8 cellular contexts compared by ENCODE assay signal in the genomic region with DNA sequence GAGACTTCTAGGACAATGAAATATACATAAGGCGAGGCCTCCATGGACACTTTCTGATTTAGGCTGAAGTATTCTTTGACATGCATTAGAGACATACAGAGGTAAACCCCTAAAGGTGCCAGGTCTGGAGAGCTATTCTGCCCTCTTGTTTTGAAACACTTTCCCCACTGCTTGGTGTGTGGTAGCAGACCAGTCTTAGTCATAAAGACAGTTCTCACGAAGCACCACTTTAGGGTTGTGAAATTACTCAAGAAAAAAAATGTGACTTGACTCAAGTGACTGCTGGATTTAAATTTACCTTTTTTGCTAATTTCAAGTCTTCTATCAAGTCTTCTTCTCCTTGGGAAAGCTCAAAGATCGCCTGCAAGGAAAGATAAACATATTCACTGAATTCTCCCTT. TPM values are rescaled to one million over a fixed set of nuclear protein-coding genes. Genes with fewer than 3 reads are reported as not detected.
A peak's percentile ranks its signal among the peaks of the same experiment; 100 is the strongest.
DNase-seq lines count a peak whose midpoint lies in the region; ATAC-seq lines count a peak whose summit lies in the region.

No MANE protein-coding gene starts in this region.

- peak; percentile 70 for ATAC-seq in HG03066 (IDR thresholded peaks at IDR 0.05; ENCODE audit: low read depth, unreplicated experiment)
- peak; percentile 99 for ATAC-seq in activated T-helper 17 cell treated with anti-CD3 and anti-CD28 coated beads, Interleukin-2, amount 50 U/mL, for 72 hours (replicated peaks)

- peaks cover 50% of the 10 kb centered on the region for H3K4me1 Mint-ChIP-seq in activated T-helper 17 cell treated with anti-CD3 and anti-CD28 coated beads, Interleukin-2, amount 50 U/mL, for 72 hours
- peaks cover 71% of the 10 kb centered on the region for H3K4me1 Mint-ChIP-seq in stimulated activated naive CD8-positive, alpha-beta T cell treated with anti-CD3 and anti-CD28 coated beads, Interleukin-15, Interleukin-2, amounts not matched to agents 100 ng/mL and 50 ng/mL, for 24 hours (ENCODE audit: low read depth)

- H3K36me3 Mint-ChIP-seq in activated T-helper 17 cell treated with anti-CD3 and anti-CD28 coated beads, Interleukin-2, amount 50 U/mL, for 72 hours (ENCODE audit: low read depth), result peaks cover 87% of the 10 kb centered on the region
- H3K36me3 Mint-ChIP-seq in stimulated activated naive CD8-positive, alpha-beta T cell treated with anti-CD3 and anti-CD28 coated beads, Interleukin-15, Interleukin-2, amounts not matched to agents 100 ng/mL and 50 ng/mL, for 24 hours (ENCODE audit: low read depth), result peaks cover 76% of the 10 kb centered on the region

- no peaks in the 10 kb centered on the region for H3K27me3 Mint-ChIP-seq in activated T-helper 17 cell treated with anti-CD3 and anti-CD28 coated beads, Interleukin-2, amount 50 U/mL, for 72 hours
- H3K27me3 Mint-ChIP-seq in stimulated activated naive CD8-positive, alpha-beta T cell treated with anti-CD3 and anti-CD28 coated beads, Interleukin-15, Interleukin-2, amounts not matched to agents 100 ng/mL and 50 ng/mL, for 24 hours, result no peaks in the 10 kb centered on the region

- H3K9me3 Mint-ChIP-seq in activated T-helper 17 cell treated with anti-CD3 and anti-CD28 coated beads, Interleukin-2, amount 50 U/mL, for 72 hours, result no peaks in the 10 kb centered on the region
- H3K9me3 Mint-ChIP-seq in stimulated activated naive CD8-positive, alpha-beta T cell treated with anti-CD3 and anti-CD28 coated beads, Interleukin-15, Interleukin-2, amounts not matched to agents 100 ng/mL and 50 ng/mL, for 24 hours, result no peaks in the 10 kb centered on the region

- H3K4me3 Mint-ChIP-seq in activated T-helper 17 cell treated with anti-CD3 and anti-CD28 coated beads, Interleukin-2, amount 50 U/mL, for 72 hours, result peak overlapping the region; percentile 85
- peak overlapping the region; percentile 30 for H3K4me3 Mint-ChIP-seq in stimulated activated naive CD8-positive, alpha-beta T cell treated with anti-CD3 and anti-CD28 coated beads, Interleukin-15, Interleukin-2, amounts not matched to agents 100 ng/mL and 50 ng/mL, for 24 hours

- peak overlapping the region; percentile 70 for H3K27ac Mint-ChIP-seq in activated T-helper 17 cell treated with anti-CD3 and anti-CD28 coated beads, Interleukin-2, amount 50 U/mL, for 72 hours
- H3K27ac Mint-ChIP-seq in stimulated activated naive CD8-positive, alpha-beta T cell treated with anti-CD3 and anti-CD28 coated beads, Interleukin-15, Interleukin-2, amounts not matched to agents 100 ng/mL and 50 ng/mL, for 24 hours, result peak overlapping the region; percentile 79

- peak; percentile 32 for DNase-seq in activated T-cell treated with anti-CD3 and anti-CD28 coated beads for 24 hours (ENCODE audit: low read depth)
- no peak for DNase-seq in activated T-cell treated with anti-CD3 and anti-CD28 coated beads for 4 hours
- no peak for DNase-seq in cerebellar cortex (ENCODE audit: low spot score)
- no peak for DNase-seq in iPS-NIHi11 (ENCODE audit: low spot score)
- no peak for DNase-seq in DMS 273 (lab: John Stamatoyannopoulos, UW; ENCODE audit: unreplicated experiment)

RNA-seq across cellular contexts. Expression of gene ARHGEF3, which starts 48.5 kb away (rescaled TPM):
- total RNA-seq in activated T-helper 17 cell treated with anti-CD3 and anti-CD28 coated beads, Interleukin-2, amount 50 U/mL, for 72 hours, result 10 to 100 TPM; 12.3 to 17.0 TPM
